ENCODE assay signal across 21 cellular contexts in genomic region chr1:168892945-168893344, GRCh38.
DNase-seq lines count a peak whose midpoint lies in the region; ATAC-seq, FAIRE-seq and TF ChIP-seq lines count a peak whose summit lies in the region.
"Had no signal": no experiment of that assay in that cellular context is flagged by ENCODE, and none has a peak within 500 bp of the region (broad histone marks: within the 10 kb centered on the region; RNA-seq: fewer than 3 reads in every experiment).

No MANE protein-coding gene starts in this region.

- H3K27me3 ChIP-seq in H1 (replicated peaks in 1 of 4; ENCODE audit: control insufficient read depth in 3 of 4, extremely low read depth in 1 of 4, insufficient read depth in 3 of 4, low read length in 3 of 4) (no peaks in the 10 kb centered on the region), right cardiac atrium (ENCODE audit: control insufficient read depth, insufficient read depth) (no peaks in the 10 kb centered on the region), skeletal muscle tissue (ENCODE audit: control insufficient read depth in 3 of 3, insufficient read depth in 3 of 3, low read length in 3 of 3) (no peaks in the 10 kb centered on the region), GM23338 (ENCODE audit: insufficient read depth) (no peaks in the 10 kb centered on the region), prostate gland (replicated peaks; ENCODE audit: insufficient read depth) (no peaks in the 10 kb centered on the region)

- H2AK5ac ChIP-seq in H1 (ENCODE audit: low read depth, low read length) = no peak overlapping the region

- H2AFZ ChIP-seq in H1 (ENCODE audit: low read length) (peak overlapping the region; percentile 30; the same call in 1 of the 2 replicates), GM23338 (no peak overlapping the region)

- H3K4me3 ChIP-seq in H1 (ENCODE audit: extremely low read depth in 1 of 4, insufficient read depth in 2 of 4, low read depth in 3 of 4, low read length in 4 of 4) = no peak overlapping the region
- no peak overlapping the region for H3K4me3 ChIP-seq in right cardiac atrium (ENCODE audit: low read length)
- peak overlapping the region in 2 of 3 donors; percentile 4 to 13 for H3K4me3 ChIP-seq in skeletal muscle tissue (ENCODE audit: low read length in 3 of 3)
- H3K4me3 ChIP-seq in GM23338 = no peak overlapping the region
- no peak overlapping the region for H3K4me3 ChIP-seq in prostate gland
- H3K4me3 ChIP-seq: SK-N-MC had no signal

- H3K23ac ChIP-seq in H1 (ENCODE audit: insufficient read length) = no peak overlapping the region

- H3K4me3 Mint-ChIP-seq in GM23338 = no peak overlapping the region
- H3K4me3 Mint-ChIP-seq: activated CD4-positive, alpha-beta T cell treated with anti-CD3 and anti-CD28 coated beads, Interleukin-2, amount 10 ng/mL, durations not matched to agents 7 days and 5 days; CD8-positive, alpha-beta memory T cell; endodermal cell; memory B cell; stimulated activated memory B cell treated with anti-CD40 and anti-IgM and Interleukin-4, amounts not matched to agents 10 μg/mL and 1 μg/mL and 100 μg/mL, for 72 hours had no signal

- no peak overlapping the region for H3K27ac Mint-ChIP-seq in GM23338
- H3K27ac Mint-ChIP-seq: activated CD4-positive, alpha-beta T cell treated with anti-CD3 and anti-CD28 coated beads, Interleukin-2, amount 10 ng/mL, durations not matched to agents 7 days and 5 days; activated naive CD4-positive, alpha-beta T cell treated with anti-CD3 and anti-CD28 coated beads, Interleukin-2, amount 50 U/mL, for 72 hours; CD8-positive, alpha-beta memory T cell; endodermal cell; memory B cell; stimulated activated memory B cell treated with anti-CD40 and anti-IgM and Interleukin-4, amounts not matched to agents 10 μg/mL and 1 μg/mL and 100 μg/mL, for 72 hours had no signal

- no peak overlapping the region for H3K14ac ChIP-seq in H1 (ENCODE audit: insufficient read length)

- H3K36me3 ChIP-seq in H1 (ENCODE audit: control insufficient read depth in 2 of 4, insufficient read depth in 4 of 4, low read length in 3 of 4) = no peaks in the 10 kb centered on the region
- H3K36me3 ChIP-seq in skeletal muscle tissue (ENCODE audit: control insufficient read depth in 3 of 3, insufficient read depth in 3 of 3, low read length in 3 of 3) = no peaks in the 10 kb centered on the region
- no peaks in the 10 kb centered on the region for H3K36me3 ChIP-seq in GM23338 (ENCODE audit: insufficient read depth)
- H3K36me3 ChIP-seq in prostate gland = no peaks in the 10 kb centered on the region

- no peaks in the 10 kb centered on the region for H3F3A ChIP-seq in GM23338 (replicated peaks; ENCODE audit: low read depth)

- H4K91ac ChIP-seq in H1 (replicated peaks; ENCODE audit: insufficient read length, low read length) = no peak overlapping the region

- no peak overlapping the region for H3K18ac ChIP-seq in H1 (ENCODE audit: extremely low read depth, low read length)

- H3K9me3 Mint-ChIP-seq in GM23338 = no peaks in the 10 kb centered on the region
- H3K9me3 Mint-ChIP-seq: endodermal cell; memory B cell; stimulated activated memory B cell treated with anti-CD40 and anti-IgM and Interleukin-4, amounts not matched to agents 10 μg/mL and 1 μg/mL and 100 μg/mL, for 72 hours had no signal

- H2BK5ac ChIP-seq in H1 (ENCODE audit: low read depth, low read length) = no peak overlapping the region

- DNase-seq in D721Med (ENCODE audit: insufficient read length, low spot score) = no peak
- no peak for DNase-seq in H1 (ENCODE audit: low read depth in 1 of 2, low spot score in 2 of 2)
- DNase-seq in right cardiac atrium = no peak
- no peak for DNase-seq in GM23338 (ENCODE audit: low spot score)
- DNase-seq in head of caudate nucleus = no peak
- no peak for DNase-seq in prostate gland (ENCODE audit: low spot score)
- DNase-seq: activated CD4-positive, alpha-beta T cell treated with anti-CD3 and anti-CD28 coated beads, Interleukin-2, amount 10 ng/mL, durations not matched to agents 7 days and 5 days; CD8-positive, alpha-beta memory T cell; endodermal cell; KBM-7; NCI-H1092 treated with DMSO at 0.1 percent for 48 hours; NCI-H2107; NCI-H526 treated with DMSO at 0.1 percent for 48 hours; PC-3 had no signal

- intact Hi-C loops in right cardiac atrium (cut with DNase I) = no loop called here
- intact Hi-C loops in head of caudate nucleus (cut with DNase I) = no loop called here
- intact Hi-C loops in prostate gland (cut with DNase I) = no loop called here

- TF ChIP-seq POLR2A in H1 (IDR thresholded peaks at IDR 0.05; ENCODE audit: control extremely low read depth in 1 of 2, low read depth in 2 of 2, low read length in 2 of 2) = no peak
- TF ChIP-seq POLR2A in prostate gland (IDR thresholded peaks at IDR 0.05) = no peak

- TF ChIP-seq RAD21 in H1 (IDR thresholded peaks at IDR 0.05 in 1 of 2, conservative IDR thresholded peaks at IDR 0.05 in 1 of 2; ENCODE audit: low read depth in 2 of 2, low read length in 2 of 2) = no peak

- ATAC-seq in right cardiac atrium (peak; percentile 36 to 79), HG03442 (IDR thresholded peaks at IDR 0.05; ENCODE audit: unreplicated experiment) (no peak), GM23338 (no peak)
- ATAC-seq: activated naive CD4-positive, alpha-beta T cell treated with anti-CD3 and anti-CD28 coated beads, Interleukin-2, amount 50 U/mL, for 72 hours; PC-3; stimulated activated memory B cell treated with anti-CD40 and anti-IgM and Interleukin-4, amounts not matched to agents 10 μg/mL and 1 μg/mL and 100 μg/mL, for 72 hours had no signal

- H3K27me3 Mint-ChIP-seq in GM23338 (ENCODE audit: insufficient read depth, low read depth, poor library complexity) = peaks cover 4% of the 10 kb centered on the region

- no peak for TF ChIP-seq EP300 in H1 (IDR thresholded peaks at IDR 0.05; ENCODE audit: borderline replicate concordance in 1 of 2, low read depth in 2 of 2, low read length in 2 of 2)

- no peak overlapping the region for H2BK20ac ChIP-seq in H1 (ENCODE audit: low read length)

- no peak overlapping the region for H4K8ac ChIP-seq in H1 (ENCODE audit: extremely low read depth, insufficient read depth, low read length)

- H3K56ac ChIP-seq in H1 (replicated peaks; ENCODE audit: insufficient read length, low read depth, low read length) = no peak overlapping the region

- H3K9me3 ChIP-seq in H1 (ENCODE audit: insufficient read depth in 2 of 2, low read depth in 1 of 2, low read length in 1 of 2) = no peaks in the 10 kb centered on the region
- H3K9me3 ChIP-seq in right cardiac atrium (ENCODE audit: control insufficient read depth, low read length) = no peaks in the 10 kb centered on the region
- H3K9me3 ChIP-seq in skeletal muscle tissue (ENCODE audit: control insufficient read depth in 3 of 3, low read length in 3 of 3) = no peaks in the 10 kb centered on the region
- no peaks in the 10 kb centered on the region for H3K9me3 ChIP-seq in prostate gland

- H2BK120ac ChIP-seq in H1 (replicated peaks; ENCODE audit: low read depth, low read length) = no peak overlapping the region

- no peaks in the 10 kb centered on the region for H4K20me1 ChIP-seq in H1 (replicated peaks in 1 of 2; ENCODE audit: control insufficient read depth in 1 of 2, insufficient read depth in 2 of 2, low read length in 2 of 2)
- no peaks in the 10 kb centered on the region for H4K20me1 ChIP-seq in GM23338 (replicated peaks; ENCODE audit: insufficient read depth)

- H3K4me2 ChIP-seq in H1 (ENCODE audit: insufficient read depth in 1 of 2, low read depth in 2 of 2, low read length in 2 of 2) (no peak overlapping the region), GM23338 (no peak overlapping the region)

- H3K9ac ChIP-seq in H1 (replicated peaks in 1 of 4; ENCODE audit: extremely low read depth in 1 of 4, low read depth in 3 of 4, low read length in 3 of 4) (no peak overlapping the region), skeletal muscle tissue (ENCODE audit: low read depth in 1 of 3, low read length in 3 of 3) (peak overlapping the region in 1 of 3 donors; percentile 11)

- CTCF ChIA-PET in H1 (lab: Charles Lee; ENCODE audit: partially characterized antibody) = interaction anchor here (1.0 to 1.2 kb wide), 3 partner anchors 11 to 290 kb away, joined by 3 to 4 read pairs (median 3); no protein-coding TSS in a partner anchor

- 91% methylated on average over 3 of the region's 3 CpGs; no CpG with 5 or more reads in 1 of the 2 experiments for WGBS in H1 (ENCODE audit: extremely low coverage in 1 of 2, insufficient coverage in 1 of 2, insufficient read length in 1 of 2, insufficient replicate concordance in 2 of 2, low coverage in 1 of 2, low lambda C conversion rate in 2 of 2, missing lambda C conversion rate in 1 of 2), 2 experiments
- 56% methylated on average over 3 of the region's 3 CpGs for WGBS in right cardiac atrium
- 66% methylated on average over 3 of the region's 3 CpGs for WGBS in prostate gland

- no peaks in the 10 kb centered on the region for H3K4me1 Mint-ChIP-seq in GM23338
- H3K4me1 Mint-ChIP-seq: activated CD4-positive, alpha-beta T cell treated with anti-CD3 and anti-CD28 coated beads, Interleukin-2, amount 10 ng/mL, durations not matched to agents 7 days and 5 days; CD8-positive, alpha-beta memory T cell; memory B cell; stimulated activated memory B cell treated with anti-CD40 and anti-IgM and Interleukin-4, amounts not matched to agents 10 μg/mL and 1 μg/mL and 100 μg/mL, for 72 hours had no signal

- TF ChIP-seq CTCF in D721Med (IDR thresholded peaks at IDR 0.05; ENCODE audit: insufficient read depth, missing control alignments) (no peak), H1 (IDR thresholded peaks at IDR 0.05; ENCODE audit: control extremely low read depth in 1 of 3, insufficient read depth in 1 of 3, low read depth in 1 of 3, low read length in 3 of 3) (no peak), GM23338 (conservative IDR thresholded peaks at IDR 0.05; ENCODE audit: low read depth in 2 of 2) (no peak), prostate gland (IDR thresholded peaks at IDR 0.05) (no peak)

- no peaks in the 10 kb centered on the region for H3K4me1 ChIP-seq in H1 (replicated peaks in 1 of 4; ENCODE audit: control insufficient read depth in 3 of 4, insufficient read depth in 4 of 4, low read length in 3 of 4)
- no peaks in the 10 kb centered on the region for H3K4me1 ChIP-seq in right cardiac atrium (ENCODE audit: control insufficient read depth, insufficient read depth, low read length)
- H3K4me1 ChIP-seq in skeletal muscle tissue (ENCODE audit: control insufficient read depth in 3 of 3, insufficient read depth in 3 of 3, low read length in 3 of 3) = peaks cover 10 to 12% (median 11%) of the 10 kb centered on the region in 3 donors
- H3K4me1 ChIP-seq in GM23338 (ENCODE audit: insufficient read depth) = no peaks in the 10 kb centered on the region
- H3K4me1 ChIP-seq in prostate gland (replicated peaks) = no peaks in the 10 kb centered on the region

- H4K5ac ChIP-seq in H1 (ENCODE audit: insufficient read length, low read depth, low read length) = no peak overlapping the region

- H3K36me3 Mint-ChIP-seq in GM23338 (ENCODE audit: low read depth) = no peaks in the 10 kb centered on the region
- H3K36me3 Mint-ChIP-seq: activated naive CD4-positive, alpha-beta T cell treated with anti-CD3 and anti-CD28 coated beads, Interleukin-2, amount 50 U/mL, for 72 hours; memory B cell; stimulated activated memory B cell treated with anti-CD40 and anti-IgM and Interleukin-4, amounts not matched to agents 10 μg/mL and 1 μg/mL and 100 μg/mL, for 72 hours had no signal

- no peaks in the 10 kb centered on the region for H3K23me2 ChIP-seq in H1 (ENCODE audit: low read depth, low read length)

- H3K27ac ChIP-seq in H1 (ENCODE audit: low read depth, low read length) (no peak overlapping the region), right cardiac atrium (ENCODE audit: low read length) (peak overlapping the region; percentile 25), skeletal muscle tissue (ENCODE audit: low read depth, low read length) (peak overlapping the region; percentile 72), GM23338 (ENCODE audit: low read depth) (no peak overlapping the region), prostate gland (no peak overlapping the region)
- H3K27ac ChIP-seq: SK-N-MC had no signal

- no peaks in the 10 kb centered on the region for H3K9me2 ChIP-seq in GM23338 (ENCODE audit: insufficient read depth)

- H3K79me1 ChIP-seq in H1 (ENCODE audit: low read depth, low read length) = no peaks in the 10 kb centered on the region

- H3K79me2 ChIP-seq in H1 (ENCODE audit: control insufficient read depth in 1 of 2, insufficient read depth in 2 of 2, low read length in 2 of 2) (no peaks in the 10 kb centered on the region), GM23338 (replicated peaks; ENCODE audit: insufficient read depth) (no peaks in the 10 kb centered on the region)

- POLR2A ChIA-PET in H1 (lab: Charles Lee; ENCODE audit: partially characterized antibody) = no interaction called here

- H3K4ac ChIP-seq in H1 (replicated peaks; ENCODE audit: insufficient read length, low read depth, low read length) = peak overlapping the region; percentile 20

- FAIRE-seq in D721Med (lab: Jason Lieb, UNC) (peak; percentile 74), H1 (lab: Jason Lieb, UNC) (no peak)
- FAIRE-seq: TTC549 had no signal

- H2BK12ac ChIP-seq in H1 (ENCODE audit: low read depth, low read length) = no peak overlapping the region

- no peak overlapping the region for H2BK15ac ChIP-seq in H1 (ENCODE audit: low read length)

Comparison
In these comparisons a context has a peak if more than half of its experiments do, and no peak if none do; other contexts are left out.
1. H3K27ac ChIP-seq: peak in right cardiac atrium (single experiment) and skeletal muscle tissue (single experiment); none in H1 (single experiment), GM23338 (single experiment) and prostate gland (0 of 2).
2. H3K4me3 ChIP-seq: peak in skeletal muscle tissue (2 of 3); none in H1 (0 of 4), right cardiac atrium (single experiment), GM23338 (single experiment) and prostate gland (0 of 2).
3. ATAC-seq: peak in right cardiac atrium (2 of 2); none in HG03442 (single experiment) and GM23338 (single experiment).